In genomic region chr10:28806951-28807759, GRCh38 we compare ENCODE assay signal across 1 cellular context.
TF ChIP-seq lines count a peak whose summit lies in the region.

No MANE protein-coding gene starts in this region.

TF ChIP-seq in K562, 482 proteins besides CTCF, POLR2A, EP300 and RAD21 (continued from another document and continues in another):
- TF ChIP-seq TFE3 (CRISPR knock-in tag; IDR thresholded peaks at IDR 0.05) (no peak), MEIS2 (IDR thresholded peaks at IDR 0.05; ENCODE audit: partially characterized antibody) (peak; percentile 96), ATF1 (CRISPR knock-in tag; IDR thresholded peaks at IDR 0.05) (no peak), ATF1 (tag; IDR thresholded peaks at IDR 0.05) (no peak), POLR2H (tag; IDR thresholded peaks at IDR 0.05; ENCODE audit: low read depth) (peak; percentile 42; the same call in 1 of the 2 replicates), ZNF696 (CRISPR knock-in tag; conservative IDR thresholded peaks at IDR 0.05) (no peak), ZNF175 (CRISPR knock-in tag; IDR thresholded peaks at IDR 0.05; ENCODE audit: low read depth) (no peak), SREBF2 (CRISPR knock-in tag; IDR thresholded peaks at IDR 0.05) (no peak), RBBP5 (IDR thresholded peaks at IDR 0.05; ENCODE audit: borderline replicate concordance, insufficient read depth, low read length, poor library complexity, severe bottlenecking) (no peak), PHB2 (IDR thresholded peaks at IDR 0.05; ENCODE audit: low read depth) (peak; percentile 26; the same call in 1 of the 2 replicates), MEF2A (IDR thresholded peaks at IDR 0.05; ENCODE audit: control insufficient read depth, low read depth, low read length) (peak; percentile 98), FOXK2 (conservative IDR thresholded peaks at IDR 0.05 in 1 of 2, IDR thresholded peaks at IDR 0.05 in 1 of 2; ENCODE audit: low read depth in 2 of 2) (peak; percentile 54 to 65; a peak in 2 of 4 replicates), GTF2B (IDR thresholded peaks at IDR 0.05; ENCODE audit: extremely low read depth, insufficient read length) (no peak), AFF1 (IDR thresholded peaks at IDR 0.05; ENCODE audit: low read depth in 1 of 2, partially characterized antibody in 2 of 2) (peak in 1 of 2 experiments; percentile 25), NFATC3 (IDR thresholded peaks at IDR 0.05) (peak; percentile 30; the same call in 1 of the 2 replicates), TRIM28 (IDR thresholded peaks at IDR 0.05) (no peak), PML (IDR thresholded peaks at IDR 0.05; ENCODE audit: low read length) (peak; percentile 75; the same call in 1 of the 2 replicates), LEF1 (IDR thresholded peaks at IDR 0.05) (peak; percentile 32; the same call in 1 of the 2 replicates), RNF2 (IDR thresholded peaks at IDR 0.05) (peak; percentile 69), ZC3H4 (CRISPR knock-in tag; IDR thresholded peaks at IDR 0.05; ENCODE audit: borderline replicate concordance) (no peak), ELF4 (CRISPR knock-in tag; IDR thresholded peaks at IDR 0.05) (no peak), ZNF589 (CRISPR knock-in tag; IDR thresholded peaks at IDR 0.05; ENCODE audit: low read depth) (no peak), ILF3 (IDR thresholded peaks at IDR 0.05; ENCODE audit: borderline replicate concordance) (no peak), ZC3H8 (IDR thresholded peaks at IDR 0.05) (no peak), ESRRA (IDR thresholded peaks at IDR 0.05; ENCODE audit: borderline replicate concordance, low read depth) (peak; percentile 16; the same call in 1 of the 2 replicates), CBFA2T2 (conservative IDR thresholded peaks at IDR 0.05) (peak; percentile 94), SMARCA5 (IDR thresholded peaks at IDR 0.05) (no peak), SFPQ (IDR thresholded peaks at IDR 0.05; ENCODE audit: low read depth, low read length) (no peak), ZNF785 (CRISPR knock-in tag; IDR thresholded peaks at IDR 0.05) (no peak), MTA3 (IDR thresholded peaks at IDR 0.05; ENCODE audit: borderline replicate concordance) (no peak), ZNF277 (CRISPR knock-in tag; IDR thresholded peaks at IDR 0.05; ENCODE audit: borderline replicate concordance) (no peak), ARID1B (IDR thresholded peaks at IDR 0.05) (peak; percentile 94), HNRNPLL (IDR thresholded peaks at IDR 0.05; ENCODE audit: low read depth, low read length, poor library complexity, severe bottlenecking) (peak; percentile 22), FOSL1 (tag; conservative IDR thresholded peaks at IDR 0.05) (peak; percentile 37), NCOA2 (IDR thresholded peaks at IDR 0.05; ENCODE audit: partially characterized antibody in 2 of 2) (peak; percentile 55 to 60), ZBTB2 (IDR thresholded peaks at IDR 0.05) (peak; percentile 59; the same call in 1 of the 2 replicates), ARHGAP35 (IDR thresholded peaks at IDR 0.05; ENCODE audit: partially characterized antibody) (no peak), MECOM (CRISPR knock-in tag; IDR thresholded peaks at IDR 0.05) (peak; percentile 44; the same call in 1 of the 2 replicates), JUND (IDR thresholded peaks at IDR 0.05; ENCODE audit: borderline replicate concordance, low read depth, low read length) (no peak), JUND (tag; IDR thresholded peaks at IDR 0.05; ENCODE audit: borderline replicate concordance, low read depth, low read length) (peak; percentile 3; the same call in 1 of the 3 replicates), HBP1 (CRISPR knock-in tag; IDR thresholded peaks at IDR 0.05) (no peak), SMARCC2 (IDR thresholded peaks at IDR 0.05; ENCODE audit: low read depth) (peak; percentile 52; the same call in 1 of the 2 replicates), NR2C1 (IDR thresholded peaks at IDR 0.05) (no peak; the same call in 1 of the 2 replicates), NR2C1 (tag; IDR thresholded peaks at IDR 0.05) (peak; percentile 47; the same call in 1 of the 2 replicates), BCL6 (CRISPR knock-in tag; IDR thresholded peaks at IDR 0.05) (no peak), ZBTB11 (CRISPR knock-in tag; IDR thresholded peaks at IDR 0.05) (0 out of 6 replicates have a peak, but pooled peaks of 1 of the 3 experiments have one; percentile 15), POLR2AphosphoS5 (IDR thresholded peaks at IDR 0.05; ENCODE audit: control insufficient read depth, insufficient read depth, low read depth, low read length) (peak; percentile 28; the same call in 1 of the 2 replicates), ARID3B (CRISPR knock-in tag; IDR thresholded peaks at IDR 0.05; ENCODE audit: borderline replicate concordance) (no peak), ARNT (IDR thresholded peaks at IDR 0.05) (peak in 1 of 2 experiments; percentile 78; a peak in 1 of 4 replicates), ZBED1 (IDR thresholded peaks at IDR 0.05) (0 out of 2 replicates have a peak, but pooled peaks have one; percentile 48), SMAD1 (IDR thresholded peaks at IDR 0.05; ENCODE audit: low read depth, low read length, partially characterized antibody) (peak; percentile 11)
